Comparison of ENCODE assay signal across 1 cellular context in genomic region chr14:63596998-63597658, GRCh38.
TF ChIP-seq lines count a peak whose summit lies in the region.

No MANE protein-coding gene starts in this region.

TF ChIP-seq in GM12878, 131 proteins besides CTCF, POLR2A, EP300 and RAD21:
- TF ChIP-seq ZNF24 (IDR thresholded peaks at IDR 0.05), result no peak
- TF ChIP-seq MEF2B (IDR thresholded peaks at IDR 0.05; ENCODE audit: partially characterized antibody, poor library complexity, severe bottlenecking), result peak; percentile 13
- no peak for TF ChIP-seq BMI1 (IDR thresholded peaks at IDR 0.05; ENCODE audit: borderline replicate concordance)
- TF ChIP-seq POLR2AphosphoS2 (IDR thresholded peaks at IDR 0.05; ENCODE audit: low read depth, low read length), result no peak
- no peak for TF ChIP-seq SMAD1 (IDR thresholded peaks at IDR 0.05; ENCODE audit: low read depth, partially characterized antibody)
- no peak for TF ChIP-seq SIX5 (IDR thresholded peaks at IDR 0.05; ENCODE audit: low read depth, low read length, severe bottlenecking)
